Comparison of ENCODE assay signal across 24 cellular contexts in the genomic region with DNA sequence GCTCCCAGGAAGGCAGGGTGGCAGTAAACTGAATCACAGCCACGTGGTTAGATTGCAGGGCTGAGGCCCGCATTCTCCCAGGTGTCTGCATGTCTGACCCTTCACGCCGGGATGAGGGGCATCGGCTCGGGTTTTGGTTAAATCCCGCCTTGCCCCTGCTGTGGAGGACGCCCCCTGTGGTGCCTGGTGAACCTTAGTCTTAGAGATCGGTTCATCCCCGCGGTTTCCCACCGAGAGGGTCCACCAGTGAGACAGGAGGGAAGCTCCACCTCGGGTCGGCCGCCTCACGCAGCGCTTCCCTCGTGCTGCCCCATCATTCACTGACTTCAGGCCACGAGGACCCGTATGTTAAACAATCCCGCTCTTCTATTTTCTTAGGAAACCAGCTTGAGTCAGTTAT.
"Had no signal": no experiment of that assay in that cellular context is flagged by ENCODE, and none has a peak within 500 bp of the region (broad histone marks: within the 10 kb centered on the region; RNA-seq: fewer than 3 reads in every experiment).

No MANE protein-coding gene starts in this region.

- H3K27ac ChIP-seq: HL-60, RWPE1, SJCRH30 had no signal

- H3K4me1 ChIP-seq: SJCRH30 had no signal

- ATAC-seq: Panc1, PC-3, Right ventricle myocardium inferior, SK-N-SH treated with all-trans-retinoic acid at 6 μM for 48 hours had no signal

- H3K27me3 ChIP-seq: MG63 had no signal

- H3K4me3 ChIP-seq: MG63, SJCRH30 had no signal

- H3K9me3 ChIP-seq: MG63, SJCRH30 had no signal

- DNase-seq: KBM-7, MG63, NCI-H1092, NCI-H1105 treated with DMSO at 0.1 percent for 48 hours, NCI-H1417 treated with DMSO at 0.1 percent for 48 hours, NCI-H146, NCI-H1694 treated with DMSO at 0.1 percent for 48 hours, NCI-H1930, NCI-H2081, NCI-H2107, NCI-H226, NCI-H446, NCI-H510A, NCI-H524 treated with DMSO at 0.1 percent for 48 hours, NCI-H69, NCI-H774, PC-3, SHP77 treated with DMSO at 0.1 percent for 48 hours, SJCRH30 had no signal

- H3K36me3 ChIP-seq: MG63, SJCRH30 had no signal
